Comparison of ENCODE assay signal across 1 cellular context in genomic region chr4:83258463-83258862, GRCh38.
TF ChIP-seq lines count a peak whose summit lies in the region.

No MANE protein-coding gene starts in this region.

TF ChIP-seq in IMR-90, 13 proteins besides CTCF, POLR2A, EP300 and RAD21 (continued from another document):
- TF ChIP-seq MAZ (IDR thresholded peaks at IDR 0.05; ENCODE audit: borderline replicate concordance, low read depth, low read length) (no peak), RFX5 (IDR thresholded peaks at IDR 0.05; ENCODE audit: low read depth, low read length) (no peak), MAFK (IDR thresholded peaks at IDR 0.05; ENCODE audit: low read depth, low read length) (no peak), CHD1 (IDR thresholded peaks at IDR 0.05; ENCODE audit: low read depth, low read length) (no peak), CEBPB (IDR thresholded peaks at IDR 0.05; ENCODE audit: low read depth, low read length) (no peak)
TF ChIP-seq in IMR-90: peak in this region for 0.
